In the genomic region with DNA sequence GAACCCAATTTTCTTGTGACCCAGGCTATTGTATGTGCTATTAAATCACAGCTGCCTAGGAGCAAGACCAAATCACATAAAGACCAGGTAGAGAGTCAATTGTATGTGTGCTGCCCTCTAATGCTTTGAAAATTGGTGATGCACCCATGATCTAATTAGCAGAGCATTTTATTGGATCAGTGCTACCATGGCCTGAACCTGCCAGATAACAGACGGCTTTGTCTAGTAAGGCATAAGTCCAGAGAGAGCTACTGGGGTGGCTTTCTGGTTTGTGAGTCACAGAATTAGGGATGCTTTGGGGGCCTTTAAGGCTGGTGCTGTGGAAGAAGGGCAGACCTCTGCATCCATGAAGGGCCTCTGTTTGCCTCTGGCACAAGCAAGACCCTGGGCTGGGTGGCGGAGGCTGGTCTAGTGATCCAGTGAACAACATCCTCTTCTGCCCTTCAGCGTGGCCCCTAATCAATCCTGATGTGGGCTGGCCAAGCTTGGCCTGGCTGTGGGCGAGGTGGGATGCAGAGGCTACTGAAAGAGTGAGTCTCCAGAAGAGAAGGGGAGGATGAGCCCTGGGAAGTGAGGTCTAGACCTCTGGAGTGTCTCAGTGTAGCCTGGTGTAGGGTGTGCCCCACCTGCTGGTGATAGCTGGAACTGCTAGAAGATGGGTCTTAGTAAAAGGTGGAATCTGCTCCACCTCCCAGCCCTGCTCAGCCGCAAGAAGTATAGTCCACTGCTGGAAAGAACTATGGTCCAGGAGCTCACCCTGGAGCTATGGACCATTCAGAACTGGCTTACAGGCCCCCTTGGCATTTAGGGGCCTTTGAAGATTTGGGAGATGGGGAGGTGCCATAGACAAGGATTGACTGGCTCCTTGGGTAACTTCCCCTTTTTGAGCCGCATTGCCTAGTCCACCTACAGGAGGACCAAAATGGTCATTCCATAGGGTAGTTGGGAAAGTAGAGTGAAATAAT, we compare ENCODE assay signal across 1 cellular context.
TF ChIP-seq lines count a peak whose summit lies in the region.

No MANE protein-coding gene starts in this region.

TF ChIP-seq in Ishikawa, 13 proteins besides CTCF, POLR2A, EP300 and RAD21 (continued from another document):
- TF ChIP-seq TCF12 (IDR thresholded peaks at IDR 0.05; ENCODE audit: low read depth), result no peak
- no peak for TF ChIP-seq CEBPB (IDR thresholded peaks at IDR 0.05)
